1 cellular context compared by ENCODE assay signal in genomic region chr2:159028776-159029175, GRCh38.
TF ChIP-seq lines count a peak whose summit lies in the region.

No MANE protein-coding gene starts in this region.

TF ChIP-seq in IMR-90, 13 proteins besides CTCF, POLR2A, EP300 and RAD21 (continued from another document):
- TF ChIP-seq USF2 (IDR thresholded peaks at IDR 0.05; ENCODE audit: low read depth, low read length) (no peak), MAZ (IDR thresholded peaks at IDR 0.05; ENCODE audit: borderline replicate concordance, low read depth, low read length) (no peak)
